ENCODE assay signal across 8 cellular contexts in the genomic region with DNA sequence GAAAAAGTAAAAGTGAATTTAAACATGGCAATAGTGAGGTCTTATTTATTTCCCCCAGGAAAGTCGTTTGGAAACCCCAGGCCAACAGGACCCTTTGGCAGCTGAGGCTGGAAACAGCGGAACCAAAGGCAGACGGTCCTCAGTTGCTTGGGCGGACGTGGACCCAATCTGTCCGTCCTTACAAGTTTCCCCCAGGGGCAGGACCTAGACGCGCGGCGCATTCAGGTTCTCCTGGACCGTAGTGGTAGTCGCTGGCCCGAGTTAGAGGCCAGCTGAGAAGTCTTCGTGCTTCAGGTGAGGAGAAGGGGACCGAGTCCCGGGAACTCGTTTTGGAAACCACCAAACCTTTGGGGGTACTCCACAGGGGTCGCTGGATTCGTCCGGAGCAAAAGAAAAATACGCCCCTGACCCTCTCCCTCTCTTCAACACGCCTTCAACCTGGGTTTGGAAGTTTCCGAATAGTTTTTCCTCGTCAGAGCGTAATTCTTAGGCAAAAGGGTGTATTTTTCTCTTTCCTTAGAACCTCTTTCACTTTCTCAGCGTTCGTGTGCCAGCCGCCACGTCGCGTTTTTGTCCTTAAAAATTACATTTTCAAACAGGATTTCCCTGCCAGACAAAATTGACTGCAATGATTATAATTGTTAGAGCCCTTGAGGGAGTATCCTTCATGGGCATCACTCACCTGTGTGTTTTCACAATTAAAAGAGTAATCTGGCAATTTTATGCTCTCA. TPM values are rescaled to one million over a fixed set of nuclear protein-coding genes. Genes with fewer than 3 reads are reported as not detected.
DNase-seq lines count a peak whose midpoint lies in the region; ATAC-seq, FAIRE-seq and TF ChIP-seq lines count a peak whose summit lies in the region.

No MANE protein-coding gene starts in this region.

- H3K4me3 ChIP-seq in astrocyte (ENCODE audit: insufficient read depth, low read depth, low read length), result peak overlapping the region; percentile 87

- peak; percentile 40 for ATAC-seq in HG02610 (IDR thresholded peaks at IDR 0.05; ENCODE audit: unreplicated experiment)

- H3K36me3 ChIP-seq in astrocyte (ENCODE audit: insufficient read depth, low read length), result no peaks in the 10 kb centered on the region

- peaks cover 11% of the 10 kb centered on the region for H3K4me1 ChIP-seq in astrocyte (ENCODE audit: insufficient read depth, low read length)

- peak overlapping the region; percentile 99 for H3K4me3 Mint-ChIP-seq in T-helper 2 cell treated with Interferon-gamma antibody and Interleukin-4, amounts not matched to agents 5 μg/mL and 100 μg/mL, for 36 hours
- H3K4me3 Mint-ChIP-seq in astrocyte (ENCODE audit: unreplicated experiment), result peak overlapping the region; percentile 97

- peak overlapping the region; percentile 77 for H2AFZ ChIP-seq in astrocyte (ENCODE audit: low read depth, low read length)

- peak overlapping the region; percentile 100 for H3K27ac Mint-ChIP-seq in T-helper 2 cell treated with Interferon-gamma antibody and Interleukin-4, amounts not matched to agents 5 μg/mL and 100 μg/mL, for 36 hours
- peak overlapping the region; percentile 97 for H3K27ac Mint-ChIP-seq in astrocyte (ENCODE audit: unreplicated experiment)

- peaks cover 21% of the 10 kb centered on the region for H3K36me3 Mint-ChIP-seq in T-helper 2 cell treated with Interferon-gamma antibody and Interleukin-4, amounts not matched to agents 5 μg/mL and 100 μg/mL, for 36 hours (ENCODE audit: low read depth)
- H3K36me3 Mint-ChIP-seq in astrocyte (ENCODE audit: low read depth, unreplicated experiment), result peaks cover 6% of the 10 kb centered on the region

- H4K20me1 ChIP-seq in astrocyte (ENCODE audit: insufficient read depth, low read length), result no peaks in the 10 kb centered on the region

- in situ Hi-C loops in GM13976 (cut with MboI; ENCODE audit: low sequenced_read_pairs, unreplicated experiment), result loop anchor here (25.0 kb wide), 1 partner anchor 398 kb away; a partner anchor contains a TSS

- DNase-seq in GM13976 (ENCODE audit: low spot score) (peak; percentile 50), NCI-H1417 (lab: John Stamatoyannopoulos, UW) (peak; percentile 67 to 84 (median 84)), astrocyte (ENCODE audit: low read depth) (peak; percentile 69), hippocampal formation (lab: John Stamatoyannopoulos, UW) (peak; percentile 31 to 46), renal cortical epithelial cell (ENCODE audit: low read depth) (peak; percentile 59), GM19240 (ENCODE audit: insufficient read length, low spot score) (no peak)
- DNase-seq in T-helper 2 cell treated with Interferon-gamma antibody and Interleukin-4, amounts not matched to agents 5 μg/mL and 100 μg/mL, for 36 hours (ENCODE audit: low spot score), result peak; percentile 51

- H3K9ac ChIP-seq in astrocyte (ENCODE audit: low read length), result peak overlapping the region; percentile 98

- H3K27me3 ChIP-seq in astrocyte (ENCODE audit: insufficient read depth, low read length), result no peaks in the 10 kb centered on the region

- FAIRE-seq in astrocyte (lab: Jason Lieb, UNC), result no peak

- peaks cover 47% of the 10 kb centered on the region for H3K4me1 Mint-ChIP-seq in T-helper 2 cell treated with Interferon-gamma antibody and Interleukin-4, amounts not matched to agents 5 μg/mL and 100 μg/mL, for 36 hours (ENCODE audit: low read depth)
- peaks cover 13% of the 10 kb centered on the region for H3K4me1 Mint-ChIP-seq in astrocyte (ENCODE audit: low read depth, unreplicated experiment)

- H3K9me3 Mint-ChIP-seq in T-helper 2 cell treated with Interferon-gamma antibody and Interleukin-4, amounts not matched to agents 5 μg/mL and 100 μg/mL, for 36 hours, result no peaks in the 10 kb centered on the region
- no peaks in the 10 kb centered on the region for H3K9me3 Mint-ChIP-seq in astrocyte (ENCODE audit: unreplicated experiment)

- TF ChIP-seq CTCF in GM13976 (IDR thresholded peaks at IDR 0.05; ENCODE audit: borderline replicate concordance, control extremely low read depth, extremely low read depth, insufficient read depth, missing control alignments) (no peak), astrocyte (IDR thresholded peaks at IDR 0.05; ENCODE audit: insufficient read depth, low read depth, low read length) (no peak)

- peak overlapping the region; percentile 95 for H3K27ac ChIP-seq in astrocyte (ENCODE audit: low read depth, low read length)

- H3K79me2 ChIP-seq in astrocyte (ENCODE audit: insufficient read depth, low read length), result peaks cover 73% of the 10 kb centered on the region

- no peaks in the 10 kb centered on the region for H3K9me3 ChIP-seq in astrocyte (ENCODE audit: insufficient read depth, low read depth, low read length)

- no peaks in the 10 kb centered on the region for H3K27me3 Mint-ChIP-seq in T-helper 2 cell treated with Interferon-gamma antibody and Interleukin-4, amounts not matched to agents 5 μg/mL and 100 μg/mL, for 36 hours (ENCODE audit: low read depth)
- H3K27me3 Mint-ChIP-seq in astrocyte (ENCODE audit: low read depth, unreplicated experiment), result no peaks in the 10 kb centered on the region

- peak overlapping the region; percentile 89 for H3K4me2 ChIP-seq in astrocyte (ENCODE audit: low read length)

RNA-seq across cellular contexts. Expression of a gene that starts 2.1 kb away (rescaled TPM):
- total RNA-seq in astrocyte (10.8 and 13.7 TPM in 2 replicates), renal cortical epithelial cell (20.8 and 27.4 TPM in 2 replicates)

RNA-seq across cellular contexts. Expression of a gene that starts 2.3 kb away (rescaled TPM):
- total RNA-seq in astrocyte, result 2.5 and 3.8 TPM in 2 replicates
- 8.0 and 9.2 TPM in 2 replicates for total RNA-seq in renal cortical epithelial cell
